17 cellular contexts compared by ENCODE assay signal in the genomic region with DNA sequence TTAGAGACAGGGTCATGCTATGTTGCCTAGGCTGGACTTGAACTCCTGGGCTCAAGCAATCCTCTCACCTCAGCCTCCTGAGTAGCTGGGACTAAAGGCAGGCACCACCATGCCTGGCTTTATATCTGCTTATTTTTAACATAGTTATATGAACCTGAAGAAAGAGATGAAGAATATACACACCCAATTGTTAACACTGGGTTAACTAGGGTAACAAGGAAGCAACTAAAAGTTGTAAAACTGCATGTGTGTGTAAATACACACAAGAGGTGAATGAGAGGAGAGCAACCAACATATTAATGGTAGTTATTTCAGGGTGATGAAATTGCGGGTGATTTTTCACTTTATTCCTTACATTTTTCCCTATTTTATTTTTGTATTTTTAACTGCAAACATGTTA.
DNase-seq lines count a peak whose midpoint lies in the region; ATAC-seq and TF ChIP-seq lines count a peak whose summit lies in the region.
"Had no signal": no experiment of that assay in that cellular context is flagged by ENCODE, and none has a peak within 500 bp of the region (broad histone marks: within the 10 kb centered on the region; RNA-seq: fewer than 3 reads in every experiment).

No MANE protein-coding gene starts in this region.

- peaks cover 3% of the 10 kb centered on the region for H3K9me3 Mint-ChIP-seq in nephron
- no peaks in the 10 kb centered on the region for H3K9me3 Mint-ChIP-seq in naive thymus-derived CD4-positive, alpha-beta T cell
- H3K9me3 Mint-ChIP-seq: CD4-positive, CD25-positive, alpha-beta regulatory T cell; CD8-positive, alpha-beta T cell had no signal

- H3K27ac Mint-ChIP-seq in nephron, result peak overlapping the region in 2 of 3 experiments; percentile 79 to 81
- no peak overlapping the region for H3K27ac Mint-ChIP-seq in naive thymus-derived CD4-positive, alpha-beta T cell
- H3K27ac Mint-ChIP-seq: B cell; CD4-positive, CD25-positive, alpha-beta regulatory T cell; CD8-positive, alpha-beta T cell had no signal

- no peaks in the 10 kb centered on the region for H3K9me3 ChIP-seq in naive thymus-derived CD4-positive, alpha-beta T cell (ENCODE audit: control insufficient read depth in 2 of 3, low read length in 3 of 3)
- H3K9me3 ChIP-seq: BLaER1, Caco-2 had no signal

- no peaks in the 10 kb centered on the region for H3K36me3 ChIP-seq in naive thymus-derived CD4-positive, alpha-beta T cell (ENCODE audit: control insufficient read depth in 2 of 3, insufficient read depth in 3 of 3, low read length in 3 of 3)
- H3K36me3 ChIP-seq: BLaER1 had no signal

- H3K36me3 Mint-ChIP-seq in nephron (ENCODE audit: low read depth), result no peaks in the 10 kb centered on the region
- no peaks in the 10 kb centered on the region for H3K36me3 Mint-ChIP-seq in naive thymus-derived CD4-positive, alpha-beta T cell
- H3K36me3 Mint-ChIP-seq: CD4-positive, CD25-positive, alpha-beta regulatory T cell; CD8-positive, alpha-beta T cell had no signal

- ATAC-seq in left colon, result peak; percentile 74
- no peak for ATAC-seq in HG02970 (IDR thresholded peaks at IDR 0.05; ENCODE audit: low FRiP score, unreplicated experiment)
- no peak for ATAC-seq in GM19463 (IDR thresholded peaks at IDR 0.05; ENCODE audit: unreplicated experiment)
- ATAC-seq in naive thymus-derived CD4-positive, alpha-beta T cell, result no peak
- ATAC-seq: CD8-positive, alpha-beta T cell had no signal

- no peaks in the 10 kb centered on the region for H3K4me1 ChIP-seq in naive thymus-derived CD4-positive, alpha-beta T cell (ENCODE audit: control insufficient read depth in 2 of 2, insufficient read depth in 2 of 2, low read length in 2 of 2)
- H3K4me1 ChIP-seq: BLaER1, Caco-2 had no signal

- peaks cover 24% of the 10 kb centered on the region for H3K4me1 Mint-ChIP-seq in nephron
- no peaks in the 10 kb centered on the region for H3K4me1 Mint-ChIP-seq in naive thymus-derived CD4-positive, alpha-beta T cell
- H3K4me1 Mint-ChIP-seq: B cell; CD4-positive, CD25-positive, alpha-beta regulatory T cell had no signal

- H3K4me3 Mint-ChIP-seq in nephron, result no peak overlapping the region
- H3K4me3 Mint-ChIP-seq in naive thymus-derived CD4-positive, alpha-beta T cell, result no peak overlapping the region
- H3K4me3 Mint-ChIP-seq: B cell; CD4-positive, CD25-positive, alpha-beta regulatory T cell; CD8-positive, alpha-beta T cell had no signal

- no peak overlapping the region for H3K4me3 ChIP-seq in naive thymus-derived CD4-positive, alpha-beta T cell (ENCODE audit: low read length)
- H3K4me3 ChIP-seq: BLaER1, GM23248 had no signal

- H3K27me3 ChIP-seq in naive thymus-derived CD4-positive, alpha-beta T cell (ENCODE audit: control insufficient read depth in 2 of 2, insufficient read depth in 2 of 2, low read length in 2 of 2), result no peaks in the 10 kb centered on the region
- H3K27me3 ChIP-seq: BLaER1 had no signal

- H3K27me3 Mint-ChIP-seq in nephron (ENCODE audit: low read depth), result no peaks in the 10 kb centered on the region
- H3K27me3 Mint-ChIP-seq in naive thymus-derived CD4-positive, alpha-beta T cell, result no peaks in the 10 kb centered on the region
- H3K27me3 Mint-ChIP-seq: B cell had no signal

- no peak for DNase-seq in left colon
- DNase-seq in naive thymus-derived CD4-positive, alpha-beta T cell, result no peak
- DNase-seq: Caco-2; CD4-positive, CD25-positive, alpha-beta regulatory T cell; CD8-positive, alpha-beta T cell; DMS153; DND-41; GM23248; H7; HCEC 1CT had no signal

- TF ChIP-seq CTCF in VCaP (conservative IDR thresholded peaks at IDR 0.05), result no peak
- TF ChIP-seq CTCF in nephron (IDR thresholded peaks at IDR 0.05; ENCODE audit: unreplicated experiment in 3 of 3), result no peak

- POLR2A ChIA-PET in naive thymus-derived CD4-positive, alpha-beta T cell (lab: Charles Lee), result no interaction called here

- peak overlapping the region; percentile 61 for H3K27ac ChIP-seq in VCaP
- H3K27ac ChIP-seq in naive thymus-derived CD4-positive, alpha-beta T cell (ENCODE audit: low read depth, low read length), result no peak overlapping the region
- H3K27ac ChIP-seq: BLaER1, C4-2B, GM23248 had no signal

- intact Hi-C loops in left colon (cut with DNase I, micrococcal nuclease), result no loop called here
- intact Hi-C loops in naive thymus-derived CD4-positive, alpha-beta T cell (cut with micrococcal nuclease), result no loop called here

- CTCF ChIA-PET in naive thymus-derived CD4-positive, alpha-beta T cell (lab: Charles Lee), result no interaction called here

Comparison
In these comparisons a context has a peak if more than half of its experiments do, and no peak if none do; other contexts are left out.
1. H3K27ac Mint-ChIP-seq: peak in nephron (2 of 3); none in naive thymus-derived CD4-positive, alpha-beta T cell (0 of 9).